In genomic region chr12:91222746-91223145, GRCh38 we compare ENCODE assay signal across 20 cellular contexts. TPM values are rescaled to one million over a fixed set of nuclear protein-coding genes. Genes with fewer than 3 reads are reported as not detected.
DNase-seq lines count a peak whose midpoint lies in the region; ATAC-seq, FAIRE-seq and TF ChIP-seq lines count a peak whose summit lies in the region.
"Had no signal": no experiment of that assay in that cellular context is flagged by ENCODE, and none has a peak within 500 bp of the region (broad histone marks: within the 10 kb centered on the region; RNA-seq: fewer than 3 reads in every experiment).

No MANE protein-coding gene starts in this region.

- H3K4me3 ChIP-seq in astrocyte (ENCODE audit: insufficient read depth, low read depth, low read length) (no peak overlapping the region), smooth muscle cell (no peak overlapping the region), aorta (ENCODE audit: low read length in 2 of 2) (no peak overlapping the region)
- H3K4me3 ChIP-seq: colonic mucosa, esophagus squamous epithelium, MG63 had no signal

- H3K9ac ChIP-seq in astrocyte (ENCODE audit: low read length): peak overlapping the region; percentile 56
- H3K9ac ChIP-seq in smooth muscle cell (ENCODE audit: low read depth): peak overlapping the region; percentile 67

- peaks cover 6% of the 10 kb centered on the region for H3K4me1 ChIP-seq in astrocyte (ENCODE audit: insufficient read depth, low read length)
- H3K4me1 ChIP-seq in smooth muscle cell (ENCODE audit: low read depth): peaks cover 15% of the 10 kb centered on the region
- no peaks in the 10 kb centered on the region for H3K4me1 ChIP-seq in aorta (ENCODE audit: control insufficient read depth in 1 of 2, insufficient read depth in 2 of 2, low read length in 2 of 2)
- H3K4me1 ChIP-seq: colonic mucosa had no signal

- H3K36me3 ChIP-seq in astrocyte (ENCODE audit: insufficient read depth, low read length): no peaks in the 10 kb centered on the region
- no peaks in the 10 kb centered on the region for H3K36me3 ChIP-seq in smooth muscle cell (ENCODE audit: low read depth)
- no peaks in the 10 kb centered on the region for H3K36me3 ChIP-seq in aorta (ENCODE audit: control insufficient read depth in 1 of 2, insufficient read depth in 2 of 2, low read length in 1 of 2)
- H3K36me3 ChIP-seq: colonic mucosa, esophagus squamous epithelium, MG63 had no signal

- H2AFZ ChIP-seq in astrocyte (ENCODE audit: low read depth, low read length) (no peak overlapping the region), smooth muscle cell (ENCODE audit: low read depth) (peak overlapping the region; percentile 31)

- DNase-seq in HFFc6 (peak; percentile 59), astrocyte (ENCODE audit: low read depth) (peak; percentile 79), glomerular visceral epithelial cell (ENCODE audit: extremely low spot score) (peak; percentile 23), smooth muscle cell (lab: John Stamatoyannopoulos, UW; ENCODE audit: unreplicated experiment) (no peak), aorta (no peak), NCI-H1092 (lab: John Stamatoyannopoulos, UW) (no peak), NCI-H748 treated with DMSO at 0.1 percent for 48 hours (lab: John Stamatoyannopoulos, UW) (no peak)
- DNase-seq: activated CD4-positive, alpha-beta T cell treated with anti-CD3 and anti-CD28 coated beads for 36 hours; activated naive CD8-positive, alpha-beta T cell treated with anti-CD3 and anti-CD28 coated beads for 36 hours; CD4-positive, alpha-beta T cell; colonic mucosa; esophagus squamous epithelium; MG63; midbrain; NCI-H187 treated with DMSO at 0.1 percent for 48 hours; NCI-H526 treated with DMSO at 0.1 percent for 48 hours; occipital lobe had no signal

- no peak for TF ChIP-seq CTCF in HFFc6 (IDR thresholded peaks at IDR 0.05)
- no peak for TF ChIP-seq CTCF in astrocyte (IDR thresholded peaks at IDR 0.05; ENCODE audit: insufficient read depth, low read depth, low read length)
- TF ChIP-seq CTCF in smooth muscle cell (IDR thresholded peaks at IDR 0.05; ENCODE audit: borderline replicate concordance, insufficient read depth, poor library complexity, severe bottlenecking): no peak

- H4K20me1 ChIP-seq in astrocyte (ENCODE audit: insufficient read depth, low read length): no peaks in the 10 kb centered on the region
- no peaks in the 10 kb centered on the region for H4K20me1 ChIP-seq in smooth muscle cell (ENCODE audit: low read depth)

- H3K27ac Mint-ChIP-seq in HFFc6: peak overlapping the region; percentile 83
- H3K27ac Mint-ChIP-seq in astrocyte (ENCODE audit: unreplicated experiment): peak overlapping the region; percentile 64
- H3K27ac Mint-ChIP-seq: activated CD4-positive, alpha-beta T cell treated with anti-CD3 and anti-CD28 coated beads for 36 hours; activated naive CD8-positive, alpha-beta T cell treated with anti-CD3 and anti-CD28 coated beads for 36 hours; CD4-positive, alpha-beta T cell had no signal

- H3K27me3 ChIP-seq in astrocyte (ENCODE audit: insufficient read depth, low read length) (no peaks in the 10 kb centered on the region), smooth muscle cell (ENCODE audit: low read depth) (no peaks in the 10 kb centered on the region), aorta (ENCODE audit: control insufficient read depth in 1 of 2, insufficient read depth in 2 of 2, low read length in 1 of 2) (no peaks in the 10 kb centered on the region)
- H3K27me3 ChIP-seq: colonic mucosa, esophagus squamous epithelium, MG63 had no signal

- H3K79me2 ChIP-seq in astrocyte (ENCODE audit: insufficient read depth, low read length) (no peaks in the 10 kb centered on the region), smooth muscle cell (ENCODE audit: low read depth) (no peaks in the 10 kb centered on the region)

- intact Hi-C loops in aorta (cut with DNase I): no loop called here

- H3K4me3 Mint-ChIP-seq in HFFc6 (peak overlapping the region; percentile 59), astrocyte (ENCODE audit: unreplicated experiment) (no peak overlapping the region)
- H3K4me3 Mint-ChIP-seq: activated CD4-positive, alpha-beta T cell treated with anti-CD3 and anti-CD28 coated beads for 36 hours; activated naive CD8-positive, alpha-beta T cell treated with anti-CD3 and anti-CD28 coated beads for 36 hours; CD4-positive, alpha-beta T cell had no signal

- peak overlapping the region; percentile 76 for H3K4me2 ChIP-seq in astrocyte (ENCODE audit: low read length)
- peak overlapping the region; percentile 80 for H3K4me2 ChIP-seq in smooth muscle cell

- H3K27me3 Mint-ChIP-seq in HFFc6 (ENCODE audit: insufficient read depth) (no peaks in the 10 kb centered on the region), astrocyte (ENCODE audit: low read depth, unreplicated experiment) (no peaks in the 10 kb centered on the region)

- no peak for ATAC-seq in aorta (ENCODE audit: low FRiP score)
- ATAC-seq: activated CD4-positive, alpha-beta T cell treated with anti-CD3 and anti-CD28 coated beads for 36 hours; Panc1 had no signal

- H3K9me3 Mint-ChIP-seq in HFFc6 (no peaks in the 10 kb centered on the region), astrocyte (ENCODE audit: unreplicated experiment) (peaks cover 3% of the 10 kb centered on the region)
- H3K9me3 Mint-ChIP-seq: activated naive CD8-positive, alpha-beta T cell treated with anti-CD3 and anti-CD28 coated beads for 36 hours; CD4-positive, alpha-beta T cell had no signal

- peaks cover 9% of the 10 kb centered on the region for H3F3A ChIP-seq in smooth muscle cell (ENCODE audit: low read depth)

- H3K9me3 ChIP-seq in astrocyte (ENCODE audit: insufficient read depth, low read depth, low read length): no peaks in the 10 kb centered on the region
- no peaks in the 10 kb centered on the region for H3K9me3 ChIP-seq in smooth muscle cell (replicated peaks; ENCODE audit: low read depth)
- H3K9me3 ChIP-seq in aorta (ENCODE audit: control insufficient read depth, low read length): no peaks in the 10 kb centered on the region
- H3K9me3 ChIP-seq: colonic mucosa, esophagus squamous epithelium, MG63 had no signal

- peak; percentile 98 for FAIRE-seq in astrocyte (lab: Jason Lieb, UNC)

- H3K27ac ChIP-seq in astrocyte (ENCODE audit: low read depth, low read length): peak overlapping the region; percentile 81
- peak overlapping the region; percentile 94 for H3K27ac ChIP-seq in smooth muscle cell (ENCODE audit: low read depth)
- H3K27ac ChIP-seq in aorta (ENCODE audit: low read depth in 1 of 2, low read length in 2 of 2): no peak overlapping the region
- H3K27ac ChIP-seq: colonic mucosa had no signal

- H3K4me1 Mint-ChIP-seq in HFFc6 (ENCODE audit: low read depth) (peaks cover 56% of the 10 kb centered on the region), astrocyte (ENCODE audit: low read depth, unreplicated experiment) (peaks cover 10% of the 10 kb centered on the region)
- H3K4me1 Mint-ChIP-seq: activated CD4-positive, alpha-beta T cell treated with anti-CD3 and anti-CD28 coated beads for 36 hours; activated naive CD8-positive, alpha-beta T cell treated with anti-CD3 and anti-CD28 coated beads for 36 hours had no signal

- WGBS in smooth muscle cell (ENCODE audit: low lambda C conversion rate): 16% methylated on average over 3 of the region's 3 CpGs
- WGBS in aorta, 2 donors: 30 to 37% methylated on average over 3 of the region's 3 CpGs

- no peaks in the 10 kb centered on the region for H3K36me3 Mint-ChIP-seq in HFFc6 (ENCODE audit: low read depth)
- no peaks in the 10 kb centered on the region for H3K36me3 Mint-ChIP-seq in astrocyte (ENCODE audit: low read depth, unreplicated experiment)
- H3K36me3 Mint-ChIP-seq: activated naive CD8-positive, alpha-beta T cell treated with anti-CD3 and anti-CD28 coated beads for 36 hours had no signal

RNA-seq across cellular contexts. Expression of gene DCN, which starts 40.1 kb away (rescaled TPM):
- total RNA-seq in HFFc6 (2021; fragmentation: NEBNext Ultra II Directional; extraction: Animal tissue kit (Norgen Biotek cat#: 25700)): 10 to 100 TPM; 20.4 to 58.8 (median 48.7) TPM
- total RNA-seq in astrocyte (0.57 and 0.87 TPM in 2 replicates), smooth muscle cell (1,657 and 1,844 TPM in 2 replicates), aorta (1,000 to 10,000 TPM in 1 of 2 donors, 100 to 1,000 TPM in 1; 863 to 2,873 TPM)
- polyA plus RNA-seq in smooth muscle cell (1,043 and 1,354 TPM in 2 replicates), aorta (10 to 100 TPM; 27.2 to 74.0 TPM)
- total RNA-seq: activated CD4-positive, alpha-beta T cell treated with anti-CD3 and anti-CD28 coated beads for 36 hours; activated naive CD8-positive, alpha-beta T cell treated with anti-CD3 and anti-CD28 coated beads for 36 hours; CD4-positive, alpha-beta T cell; HT-29; T-helper 1 cell treated with Interleukin-12 subunit alpha and Interleukin-12 subunit beta and Interleukin-4 antibody, amounts not matched to agents 30 ng/mL and 1 ng/mL, for 36 hours had no signal

Comparison
In these comparisons a context has a peak if more than half of its experiments do, and no peak if none do; other contexts are left out.
1. DNase-seq: peak in HFFc6 (single experiment), astrocyte (single experiment) and glomerular visceral epithelial cell (single experiment); none in smooth muscle cell (single experiment), aorta (0 of 2), NCI-H1092 (single experiment) and NCI-H748 treated with DMSO at 0.1 percent for 48 hours (single experiment).
2. H3K27ac ChIP-seq: peak in astrocyte (single experiment) and smooth muscle cell (single experiment); none in aorta (0 of 2).
3. RNA of gene DCN, which starts 40.1 kb away (total RNA-seq): 863 to 2,873 TPM in aorta and 1,657 to 1,844 TPM in smooth muscle cell; 20.4 to 58.8 TPM in HFFc6 and 0.57 to 0.87 TPM in astrocyte; every median in the first group is over 10 times any median in the second.